ENCODE assay signal across 1 cellular context in genomic region chr19:55369651-55370304, GRCh38.
A peak's percentile ranks its signal among the peaks of the same experiment; 100 is the strongest.
TF ChIP-seq lines count a peak whose summit lies in the region.

No MANE protein-coding gene starts in this region.

TF ChIP-seq in H1, 55 proteins besides CTCF, POLR2A, EP300 and RAD21:
- TF ChIP-seq, protein P1, sequence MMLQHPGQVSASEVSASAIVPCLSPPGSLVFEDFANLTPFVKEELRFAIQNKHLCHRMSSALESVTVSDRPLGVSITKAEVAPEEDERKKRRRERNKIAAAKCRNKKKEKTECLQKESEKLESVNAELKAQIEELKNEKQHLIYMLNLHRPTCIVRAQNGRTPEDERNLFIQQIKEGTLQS (IDR thresholded peaks at IDR 0.05; ENCODE audit: insufficient read depth, low read depth, low read length): no peak
- 0 out of 2 replicates have a peak, but pooled peaks have one; percentile 15 for TF ChIP-seq PHF8 (conservative IDR thresholded peaks at IDR 0.05; ENCODE audit: low read depth, low read length)
- TF ChIP-seq SIN3A (conservative IDR thresholded peaks at IDR 0.05 in 1 of 2, IDR thresholded peaks at IDR 0.05 in 1 of 2; ENCODE audit: low read depth in 1 of 2, low read length in 2 of 2): peak in 1 of 2 experiments; percentile 54; a peak in 2 of 4 replicates
- TF ChIP-seq HDAC2 (IDR thresholded peaks at IDR 0.05; ENCODE audit: borderline replicate concordance in 1 of 2, low read depth in 2 of 2, low read length in 2 of 2): 0 out of 4 replicates have a peak, but pooled peaks of 1 of the 2 experiments have one; percentile 2
- peak; percentile 48 for TF ChIP-seq KDM4A (IDR thresholded peaks at IDR 0.05; ENCODE audit: low read depth, low read length, severe bottlenecking)
- no peak for TF ChIP-seq ATF2 (IDR thresholded peaks at IDR 0.05; ENCODE audit: low read length)
- no peak for TF ChIP-seq JUN (IDR thresholded peaks at IDR 0.05; ENCODE audit: low read depth, low read length)
- TF ChIP-seq KDM1A (IDR thresholded peaks at IDR 0.05; ENCODE audit: borderline replicate concordance, low read length): peak; percentile 47; the same call in 1 of the 2 replicates
- no peak for TF ChIP-seq SUZ12 (IDR thresholded peaks at IDR 0.05; ENCODE audit: low read length)
- TF ChIP-seq CTBP2 (IDR thresholded peaks at IDR 0.05; ENCODE audit: borderline replicate concordance, insufficient read depth, insufficient read length, low read length): peak; percentile 72
- no peak for TF ChIP-seq TBP (IDR thresholded peaks at IDR 0.05; ENCODE audit: low read depth, low read length)
TF ChIP-seq in H1: peak in this region for 6.
